14 cellular contexts compared by ENCODE assay signal in the genomic region with DNA sequence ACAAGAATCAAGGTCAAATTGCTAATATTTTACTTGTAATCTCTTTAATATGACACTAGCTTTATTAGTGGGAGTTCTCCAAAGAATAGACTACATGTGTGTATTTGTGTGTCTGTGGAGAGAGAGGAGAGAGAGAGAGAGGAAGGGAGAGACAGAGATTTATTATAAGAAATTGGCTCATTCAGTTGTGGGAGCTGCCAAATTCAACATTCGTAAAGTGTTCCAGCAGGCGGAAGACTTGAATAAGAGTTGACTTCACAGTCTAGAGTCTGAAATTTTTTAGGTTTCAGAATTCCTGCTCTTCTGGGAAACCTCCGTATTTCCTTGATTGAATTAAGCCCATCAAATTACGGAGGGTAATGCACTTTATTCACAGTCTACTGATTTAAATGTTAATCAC. TPM values are rescaled to one million over a fixed set of nuclear protein-coding genes. Genes with fewer than 3 reads are reported as not detected.
A peak's percentile ranks its signal among the peaks of the same experiment; 100 is the strongest.
DNase-seq lines count a peak whose midpoint lies in the region; ATAC-seq and TF ChIP-seq lines count a peak whose summit lies in the region.
"Had no signal": no experiment of that assay in that cellular context is flagged by ENCODE, and none has a peak within 500 bp of the region (broad histone marks: within the 10 kb centered on the region; RNA-seq: fewer than 3 reads in every experiment).

No MANE protein-coding gene starts in this region.

- 8 to 18% (median 12%) methylated on average over 4 of the region's 4 CpGs for WGBS in psoas muscle, 3 donors

- H3K4me3 ChIP-seq in brain microvascular endothelial cell (ENCODE audit: low read depth, low read length), result no peak overlapping the region
- H3K4me3 ChIP-seq in psoas muscle, result no peak overlapping the region
- H3K4me3 ChIP-seq: HAP-1 had no signal

- no peaks in the 10 kb centered on the region for H3K36me3 ChIP-seq in brain microvascular endothelial cell (replicated peaks)
- H3K36me3 ChIP-seq in psoas muscle (ENCODE audit: insufficient read depth in 1 of 2, low read depth in 1 of 2), result no peaks in the 10 kb centered on the region
- H3K36me3 ChIP-seq: HAP-1 had no signal

- DNase-seq in HCEC 1CT (peak; percentile 3), brain microvascular endothelial cell (no peak), left cardiac atrium (no peak), psoas muscle (no peak), NCI-H1694 treated with DMSO at 0.1 percent for 48 hours (lab: John Stamatoyannopoulos, UW) (no peak), cerebellum (ENCODE audit: low spot score) (no peak)
- DNase-seq: islet precursor cell, NCI-H2107, small intestine had no signal

- no peaks in the 10 kb centered on the region for H3K9me3 ChIP-seq in psoas muscle
- H3K9me3 ChIP-seq: HAP-1 had no signal

- H3K27me3 ChIP-seq in brain microvascular endothelial cell (replicated peaks) (no peaks in the 10 kb centered on the region), psoas muscle (ENCODE audit: insufficient read depth in 3 of 3, low read length in 2 of 3) (no peaks in the 10 kb centered on the region)

- ATAC-seq in left cardiac atrium (peak; percentile 54 to 70), psoas muscle (peak in 3 of 4 donors; percentile 32 to 55 (median 50)), HG03521 (IDR thresholded peaks at IDR 0.05; ENCODE audit: unreplicated experiment) (no peak), GM19397 (IDR thresholded peaks at IDR 0.05; ENCODE audit: unreplicated experiment) (no peak)
- ATAC-seq: natural killer cell treated with Interleukin-12 subunit alpha and Interleukin-12 subunit beta and Interleukin-15 and Interleukin-18, amount 100 ng/mL, for 72 hours had no signal

- H3K27ac ChIP-seq in brain microvascular endothelial cell, result no peak overlapping the region
- H3K27ac ChIP-seq in psoas muscle, result no peak overlapping the region
- H3K27ac ChIP-seq: HL-60 had no signal

- in situ Hi-C loops in brain microvascular endothelial cell (cut with HindIII; ENCODE audit: low pct_ligation_motif_present, low sequenced_read_pairs), result no loop called here

- intact Hi-C loops in left cardiac atrium (cut with DNase I) (loop anchor here in 1 of 2 donors (10.0 kb wide), 2 partner anchors 102 to 362 kb away; no protein-coding TSS in a partner anchor), psoas muscle (cut with DNase I) (no loop called here)

- peak; percentile 3 for TF ChIP-seq CTCF in brain microvascular endothelial cell (IDR thresholded peaks at IDR 0.05; ENCODE audit: low read depth, low read length, missing control alignments)
- no peak for TF ChIP-seq CTCF in psoas muscle (IDR thresholded peaks at IDR 0.05)

- H3K4me1 ChIP-seq in psoas muscle, result no peaks in the 10 kb centered on the region

RNA-seq across cellular contexts. Expression of a gene that starts 4.7 kb away (rescaled TPM):
- total RNA-seq in left cardiac atrium (1 to 10 TPM; 4.4 to 4.5 TPM), psoas muscle (under 1 TPM in 3 of 4 donors, not detected in 1; 0.25 to 0.62 (median 0.39) TPM), cerebellum (0.45 TPM)
- polyA plus RNA-seq in psoas muscle, result under 1 TPM; 0.30 to 0.51 (median 0.35) TPM
- total RNA-seq: natural killer cell treated with Interleukin-12 subunit alpha and Interleukin-12 subunit beta and Interleukin-15 and Interleukin-18, amount 100 ng/mL, for 72 hours had no signal

Comparison
In these comparisons a context has a peak if more than half of its experiments do, and no peak if none do; other contexts are left out.
1. ATAC-seq: peak in left cardiac atrium (2 of 2) and psoas muscle (3 of 4); none in HG03521 (single experiment) and GM19397 (single experiment).